ENCODE assay signal across 15 cellular contexts in genomic region chr20:1934162-1934561, GRCh38. TPM values are rescaled to one million over a fixed set of nuclear protein-coding genes. Genes with fewer than 3 reads are reported as not detected.
DNase-seq lines count a peak whose midpoint lies in the region; ATAC-seq, FAIRE-seq and TF ChIP-seq lines count a peak whose summit lies in the region.
"Had no signal": no experiment of that assay in that cellular context is flagged by ENCODE, and none has a peak within 500 bp of the region (broad histone marks: within the 10 kb centered on the region; RNA-seq: fewer than 3 reads in every experiment).

No MANE protein-coding gene starts in this region.

- no peaks in the 10 kb centered on the region for H3K9me3 ChIP-seq in astrocyte (ENCODE audit: insufficient read depth, low read depth, low read length)

- no peaks in the 10 kb centered on the region for H3K27me3 Mint-ChIP-seq in astrocyte (ENCODE audit: low read depth, unreplicated experiment)
- H3K27me3 Mint-ChIP-seq in activated naive CD8-positive, alpha-beta T cell treated with anti-CD3 and anti-CD28 coated beads, Interleukin-2, amount 50 U/mL, for 24 hours, result peaks cover 12% of the 10 kb centered on the region
- peaks cover 33% of the 10 kb centered on the region for H3K27me3 Mint-ChIP-seq in activated T-helper 17 cell treated with anti-CD3 and anti-CD28 coated beads, Interleukin-2, amount 50 U/mL, for 72 hours

- H3K79me2 ChIP-seq in astrocyte (ENCODE audit: insufficient read depth, low read length), result no peaks in the 10 kb centered on the region

- H3K4me1 ChIP-seq in astrocyte (ENCODE audit: insufficient read depth, low read length), result peaks cover 12% of the 10 kb centered on the region

- H3K4me3 ChIP-seq in astrocyte (ENCODE audit: insufficient read depth, low read depth, low read length), result no peak overlapping the region

- H3K9me3 Mint-ChIP-seq in astrocyte (ENCODE audit: unreplicated experiment), result no peaks in the 10 kb centered on the region
- H3K9me3 Mint-ChIP-seq in activated naive CD8-positive, alpha-beta T cell treated with anti-CD3 and anti-CD28 coated beads, Interleukin-2, amount 50 U/mL, for 24 hours, result no peaks in the 10 kb centered on the region
- no peaks in the 10 kb centered on the region for H3K9me3 Mint-ChIP-seq in activated T-helper 17 cell treated with anti-CD3 and anti-CD28 coated beads, Interleukin-2, amount 50 U/mL, for 72 hours
- H3K9me3 Mint-ChIP-seq: endodermal cell had no signal

- H3K4me3 Mint-ChIP-seq in astrocyte (ENCODE audit: unreplicated experiment), result no peak overlapping the region
- no peak overlapping the region for H3K4me3 Mint-ChIP-seq in activated naive CD8-positive, alpha-beta T cell treated with anti-CD3 and anti-CD28 coated beads, Interleukin-2, amount 50 U/mL, for 24 hours
- no peak overlapping the region for H3K4me3 Mint-ChIP-seq in activated T-helper 17 cell treated with anti-CD3 and anti-CD28 coated beads, Interleukin-2, amount 50 U/mL, for 72 hours
- H3K4me3 Mint-ChIP-seq: activated CD8-positive, alpha-beta T cell treated with anti-CD3 and anti-CD28 coated beads, Interleukin-2, amount 10 ng/mL, durations not matched to agents 7 days and 5 days; endodermal cell; naive thymus-derived CD4-positive, alpha-beta T cell; T-helper 17 cell had no signal

- ATAC-seq in left cardiac atrium (peak; percentile 25 to 61), HG03354 (IDR thresholded peaks at IDR 0.05; ENCODE audit: poor library complexity, severe bottlenecking, unreplicated experiment) (no peak)
- ATAC-seq in activated naive CD8-positive, alpha-beta T cell treated with anti-CD3 and anti-CD28 coated beads, Interleukin-2, amount 50 U/mL, for 24 hours, result no peak
- ATAC-seq in activated T-helper 17 cell treated with anti-CD3 and anti-CD28 coated beads, Interleukin-2, amount 50 U/mL, for 72 hours (replicated peaks), result no peak
- ATAC-seq: activated CD8-positive, alpha-beta T cell treated with anti-CD3 and anti-CD28 coated beads, Interleukin-2, amount 10 ng/mL, durations not matched to agents 7 days and 5 days; naive thymus-derived CD4-positive, alpha-beta T cell; T-helper 17 cell had no signal

- intact Hi-C loops in left cardiac atrium (cut with DNase I), result no loop called here

- DNase-seq in HCEC 1CT (peak; percentile 82), astrocyte (ENCODE audit: low read depth) (peak; percentile 83), left cardiac atrium (no peak), stromal cell of bone marrow (ENCODE audit: low read depth) (peak; percentile 94), NCI-H2081 treated with DMSO at 0.1 percent for 48 hours (lab: John Stamatoyannopoulos, UW) (no peak)
- DNase-seq in activated naive CD8-positive, alpha-beta T cell treated with anti-CD3 and anti-CD28 coated beads, Interleukin-2, amount 50 U/mL, for 24 hours, result no peak
- DNase-seq: activated CD8-positive, alpha-beta T cell treated with anti-CD3 and anti-CD28 coated beads, Interleukin-2, amount 10 ng/mL, durations not matched to agents 7 days and 5 days; activated naive CD4-positive, alpha-beta T cell treated with anti-CD3 and anti-CD28 coated beads, Interleukin-2, amount 50 U/mL, for 16 hours; endodermal cell; naive thymus-derived CD4-positive, alpha-beta T cell; NCI-H1694 treated with DMSO at 0.1 percent for 48 hours; stimulated activated CD4-positive, alpha-beta T cell treated with anti-CD3 and anti-CD28 coated beads, Interleukin-12 subunit alpha, Interleukin-12 subunit beta, amount 100 ng/mL, for 4 hours; T-helper 17 cell had no signal

- FAIRE-seq in astrocyte (lab: Jason Lieb, UNC), result peak; percentile 52

- H2AFZ ChIP-seq in astrocyte (ENCODE audit: low read depth, low read length), result no peak overlapping the region

- H3K9ac ChIP-seq in astrocyte (ENCODE audit: low read length), result no peak overlapping the region

- peak overlapping the region; percentile 47 for H3K4me2 ChIP-seq in astrocyte (ENCODE audit: low read length)

- H4K20me1 ChIP-seq in astrocyte (ENCODE audit: insufficient read depth, low read length), result peaks cover 9% of the 10 kb centered on the region

- H3K27ac ChIP-seq in astrocyte (ENCODE audit: low read depth, low read length), result peak overlapping the region; percentile 35

- no peak for TF ChIP-seq CTCF in astrocyte (IDR thresholded peaks at IDR 0.05; ENCODE audit: insufficient read depth, low read depth, low read length)

- H3K4me1 Mint-ChIP-seq in astrocyte (ENCODE audit: low read depth, unreplicated experiment), result peaks cover 13% of the 10 kb centered on the region
- no peaks in the 10 kb centered on the region for H3K4me1 Mint-ChIP-seq in activated naive CD8-positive, alpha-beta T cell treated with anti-CD3 and anti-CD28 coated beads, Interleukin-2, amount 50 U/mL, for 24 hours
- H3K4me1 Mint-ChIP-seq in activated T-helper 17 cell treated with anti-CD3 and anti-CD28 coated beads, Interleukin-2, amount 50 U/mL, for 72 hours, result no peaks in the 10 kb centered on the region
- H3K4me1 Mint-ChIP-seq: T-helper 17 cell had no signal

- peaks cover 37% of the 10 kb centered on the region for H3K36me3 Mint-ChIP-seq in astrocyte (ENCODE audit: low read depth, unreplicated experiment)
- no peaks in the 10 kb centered on the region for H3K36me3 Mint-ChIP-seq in activated naive CD8-positive, alpha-beta T cell treated with anti-CD3 and anti-CD28 coated beads, Interleukin-2, amount 50 U/mL, for 24 hours (ENCODE audit: low read depth)
- H3K36me3 Mint-ChIP-seq in activated T-helper 17 cell treated with anti-CD3 and anti-CD28 coated beads, Interleukin-2, amount 50 U/mL, for 72 hours (ENCODE audit: low read depth), result no peaks in the 10 kb centered on the region
- H3K36me3 Mint-ChIP-seq: naive thymus-derived CD4-positive, alpha-beta T cell had no signal

- H3K27ac Mint-ChIP-seq in astrocyte (ENCODE audit: unreplicated experiment), result peak overlapping the region; percentile 58
- H3K27ac Mint-ChIP-seq in activated naive CD8-positive, alpha-beta T cell treated with anti-CD3 and anti-CD28 coated beads, Interleukin-2, amount 50 U/mL, for 24 hours, result no peak overlapping the region
- no peak overlapping the region for H3K27ac Mint-ChIP-seq in activated T-helper 17 cell treated with anti-CD3 and anti-CD28 coated beads, Interleukin-2, amount 50 U/mL, for 72 hours
- H3K27ac Mint-ChIP-seq: activated CD8-positive, alpha-beta T cell treated with anti-CD3 and anti-CD28 coated beads, Interleukin-2, amount 10 ng/mL, durations not matched to agents 7 days and 5 days; endodermal cell; naive thymus-derived CD4-positive, alpha-beta T cell; T-helper 17 cell had no signal

- no peaks in the 10 kb centered on the region for H3K36me3 ChIP-seq in astrocyte (ENCODE audit: insufficient read depth, low read length)

- no peaks in the 10 kb centered on the region for H3K27me3 ChIP-seq in astrocyte (ENCODE audit: insufficient read depth, low read length)

RNA-seq across cellular contexts. Expression of gene SIRPA, which starts 39.0 kb away (rescaled TPM):
- total RNA-seq in astrocyte (35.5 and 52.4 TPM in 2 replicates), left cardiac atrium (10 to 100 TPM; 38.4 to 46.2 TPM)
- total RNA-seq in activated T-helper 17 cell treated with anti-CD3 and anti-CD28 coated beads, Interleukin-2, amount 50 U/mL, for 72 hours, result under 1 TPM in 1 of 2 donors, not detected in 1; 0.05 TPM
- total RNA-seq: activated CD8-positive, alpha-beta T cell treated with anti-CD3 and anti-CD28 coated beads, Interleukin-2, amount 10 ng/mL, durations not matched to agents 7 days and 5 days had no signal

RNA-seq across cellular contexts. Expression of gene PDYN, which starts 59.7 kb away (rescaled TPM):
- total RNA-seq in astrocyte (not detected in 2 replicates), left cardiac atrium (not detected)
- total RNA-seq in activated T-helper 17 cell treated with anti-CD3 and anti-CD28 coated beads, Interleukin-2, amount 50 U/mL, for 72 hours, result not detected
- total RNA-seq: activated CD8-positive, alpha-beta T cell treated with anti-CD3 and anti-CD28 coated beads, Interleukin-2, amount 10 ng/mL, durations not matched to agents 7 days and 5 days; naive thymus-derived CD4-positive, alpha-beta T cell; T-helper 17 cell had no signal

Comparison
In these comparisons a context has a peak if more than half of its experiments do, and no peak if none do; other contexts are left out.
1. DNase-seq: peak in HCEC 1CT (single experiment), astrocyte (single experiment) and stromal cell of bone marrow (single experiment); none in left cardiac atrium (single experiment), activated naive CD8-positive, alpha-beta T cell treated with anti-CD3 and anti-CD28 coated beads, Interleukin-2, amount 50 U/mL, for 24 hours (single experiment) and NCI-H2081 treated with DMSO at 0.1 percent for 48 hours (single experiment).
2. ATAC-seq: peak in left cardiac atrium (2 of 2); none in activated naive CD8-positive, alpha-beta T cell treated with anti-CD3 and anti-CD28 coated beads, Interleukin-2, amount 50 U/mL, for 24 hours (single experiment), activated T-helper 17 cell treated with anti-CD3 and anti-CD28 coated beads, Interleukin-2, amount 50 U/mL, for 72 hours (single experiment) and HG03354 (single experiment).
3. RNA of gene SIRPA, which starts 39.0 kb away (total RNA-seq): 38.4 to 46.2 TPM in left cardiac atrium and 35.5 to 52.4 TPM in astrocyte; 0.05 TPM in activated T-helper 17 cell treated with anti-CD3 and anti-CD28 coated beads, Interleukin-2, amount 50 U/mL, for 72 hours; every median in the first group is over 10 times any median in the second.